1 cellular context compared by ENCODE assay signal in the genomic region with DNA sequence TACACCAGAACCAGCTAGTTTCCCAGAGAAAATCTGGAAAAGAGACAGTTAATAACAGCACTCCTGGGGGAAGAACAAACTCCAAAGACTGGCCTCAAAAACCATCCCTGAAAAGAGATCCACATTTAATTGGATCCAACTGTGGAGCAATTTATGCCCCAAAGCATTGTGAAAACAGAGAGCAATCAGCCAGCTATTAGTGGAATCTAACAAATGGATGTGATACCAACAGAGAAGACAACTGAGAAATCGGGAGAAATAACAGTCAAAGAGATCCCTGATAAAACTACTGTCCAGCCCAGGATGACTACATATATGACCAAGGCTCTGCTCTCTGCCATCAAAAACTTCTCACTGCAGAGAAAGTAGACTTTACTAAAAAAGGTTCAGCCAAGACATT.
TF ChIP-seq lines count a peak whose summit lies in the region.

No MANE protein-coding gene starts in this region.

TF ChIP-seq in GM23338, 12 proteins besides CTCF, POLR2A, EP300 and RAD21 (continued from another document):
- TF ChIP-seq REST (IDR thresholded peaks at IDR 0.05; ENCODE audit: unreplicated experiment): no peak
- no peak for TF ChIP-seq EZH2phosphoT487 (IDR thresholded peaks at IDR 0.05; ENCODE audit: unreplicated experiment)
- TF ChIP-seq ZNF114 (CRISPR knock-in tag; IDR thresholded peaks at IDR 0.05): no peak
- no peak for TF ChIP-seq ZNF462 (CRISPR knock-in tag; IDR thresholded peaks at IDR 0.05)
- TF ChIP-seq NANOG (IDR thresholded peaks at IDR 0.05; ENCODE audit: borderline replicate concordance): no peak
- no peak for TF ChIP-seq ETS1 (IDR thresholded peaks at IDR 0.05)
- no peak for TF ChIP-seq CREB1 (CRISPR knock-in tag; IDR thresholded peaks at IDR 0.05; ENCODE audit: low read depth)
- no peak for TF ChIP-seq JUNB (IDR thresholded peaks at IDR 0.05; ENCODE audit: unreplicated experiment)
- no peak for TF ChIP-seq ZNF331 (CRISPR knock-in tag; IDR thresholded peaks at IDR 0.05; ENCODE audit: low read depth)
- no peak for TF ChIP-seq EZH2 (IDR thresholded peaks at IDR 0.05; ENCODE audit: low read depth, unreplicated experiment)
- TF ChIP-seq POLR2AphosphoS5 (IDR thresholded peaks at IDR 0.05; ENCODE audit: low read depth): no peak
